In the genomic region with DNA sequence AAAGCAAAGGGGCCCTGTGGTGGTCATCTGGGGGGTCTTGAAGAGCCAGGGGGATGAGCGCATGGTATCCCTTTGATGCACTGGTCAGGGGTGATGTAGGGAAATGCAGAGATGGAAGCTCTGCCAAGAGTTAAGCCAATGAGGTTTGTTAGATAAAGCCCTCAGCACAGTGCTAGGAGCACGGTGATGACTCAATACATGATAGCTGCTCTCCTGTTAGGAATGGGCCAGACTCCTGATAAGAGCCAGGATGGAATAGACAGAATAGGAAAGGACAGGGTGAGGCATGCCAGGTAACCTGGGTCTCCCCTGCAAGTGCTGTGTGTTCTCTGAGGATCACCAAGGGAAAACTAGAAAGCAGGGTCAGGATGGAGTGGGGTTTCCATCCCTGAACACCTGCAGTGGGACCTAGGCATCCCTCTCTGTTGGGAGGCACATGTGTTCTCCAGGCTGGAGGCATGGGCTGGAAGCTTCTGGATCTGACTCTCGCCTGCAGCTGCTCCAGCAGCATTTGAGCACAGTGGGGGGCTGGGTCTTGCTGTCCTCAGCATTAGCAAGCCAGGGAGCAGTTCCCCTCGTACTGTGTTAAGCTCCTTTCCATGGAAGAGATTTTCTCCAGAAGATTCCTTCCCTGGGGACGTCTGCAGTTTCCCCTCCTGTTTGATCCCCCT, we compare ENCODE assay signal across 2 cellular contexts.
A peak's percentile ranks its signal among the peaks of the same experiment; 100 is the strongest.
TF ChIP-seq lines count a peak whose summit lies in the region.

No MANE protein-coding gene starts in this region.

TF ChIP-seq in HEK293, 187 proteins besides CTCF, POLR2A, EP300 and RAD21:
- TF ChIP-seq ZFP3 (tag by site-specific recombination; IDR thresholded peaks at IDR 0.05; ENCODE audit: low read depth) (no peak), ZNF747 (tag by site-specific recombination; IDR thresholded peaks at IDR 0.05) (no peak), ZNF664 (tag by site-specific recombination; IDR thresholded peaks at IDR 0.05) (no peak), ZNF600 (tag by site-specific recombination; IDR thresholded peaks at IDR 0.05) (0 out of 2 replicates have a peak, but pooled peaks have one; percentile 20), ZNF776 (tag by site-specific recombination; IDR thresholded peaks at IDR 0.05; ENCODE audit: borderline replicate concordance) (no peak)

TF ChIP-seq in K562, 482 proteins besides CTCF, POLR2A, EP300 and RAD21 (continued from another document):
- TF ChIP-seq LCOR (CRISPR knock-in tag; IDR thresholded peaks at IDR 0.05) (no peak), CTBP1 (IDR thresholded peaks at IDR 0.05; ENCODE audit: borderline replicate concordance) (peak; percentile 49; the same call in 1 of the 2 replicates), ZNF263 (CRISPR knock-in tag; IDR thresholded peaks at IDR 0.05; ENCODE audit: borderline replicate concordance) (peak; percentile 32; the same call in 1 of the 2 replicates), ESRRB (CRISPR knock-in tag; IDR thresholded peaks at IDR 0.05; ENCODE audit: borderline replicate concordance) (no peak), GTF2E2 (tag; IDR thresholded peaks at IDR 0.05) (no peak), ZNF121 (CRISPR knock-in tag; conservative IDR thresholded peaks at IDR 0.05) (no peak), ZKSCAN1 (IDR thresholded peaks at IDR 0.05; ENCODE audit: low read depth, low read length) (no peak), ZNF57 (CRISPR knock-in tag; IDR thresholded peaks at IDR 0.05) (no peak), HDAC8 (tag; IDR thresholded peaks at IDR 0.05) (no peak), ZNF253 (CRISPR knock-in tag; conservative IDR thresholded peaks at IDR 0.05) (no peak), BRF1 (IDR thresholded peaks at IDR 0.05; ENCODE audit: borderline replicate concordance, extremely low read depth, insufficient read length) (no peak), DACH1 (IDR thresholded peaks at IDR 0.05; ENCODE audit: partially characterized antibody) (no peak), ZBTB1 (CRISPR knock-in tag; IDR thresholded peaks at IDR 0.05; ENCODE audit: borderline replicate concordance, low read depth) (no peak), SAFB2 (IDR thresholded peaks at IDR 0.05; ENCODE audit: borderline replicate concordance, low read depth, low read length, severe bottlenecking) (no peak), FOXA1 (IDR thresholded peaks at IDR 0.05; ENCODE audit: borderline replicate concordance) (no peak), JUND (IDR thresholded peaks at IDR 0.05; ENCODE audit: borderline replicate concordance, low read depth, low read length) (peak; percentile 69; the same call in 1 of the 2 replicates), JUND (tag; IDR thresholded peaks at IDR 0.05; ENCODE audit: borderline replicate concordance, low read depth, low read length) (peak; percentile 67; the same call in 1 of the 3 replicates), FOSL1 (tag; conservative IDR thresholded peaks at IDR 0.05) (peak; percentile 59), CBFA2T3 (IDR thresholded peaks at IDR 0.05) (0 out of 2 replicates have a peak, but pooled peaks have one; percentile 26)
- TF ChIP-seq, protein P1, sequence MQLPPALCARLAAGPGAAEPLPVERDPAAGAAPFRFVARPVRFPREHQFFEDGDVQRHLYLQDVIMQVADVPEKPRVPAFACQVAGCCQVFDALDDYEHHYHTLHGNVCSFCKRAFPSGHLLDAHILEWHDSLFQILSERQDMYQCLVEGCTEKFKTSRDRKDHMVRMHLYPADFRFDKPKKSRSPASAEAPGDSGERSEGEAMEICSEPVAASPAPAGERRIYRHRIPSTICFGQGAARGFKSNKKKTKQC (CRISPR knock-in tag; IDR thresholded peaks at IDR 0.05), result no peak
- TF ChIP-seq, protein P2, sequence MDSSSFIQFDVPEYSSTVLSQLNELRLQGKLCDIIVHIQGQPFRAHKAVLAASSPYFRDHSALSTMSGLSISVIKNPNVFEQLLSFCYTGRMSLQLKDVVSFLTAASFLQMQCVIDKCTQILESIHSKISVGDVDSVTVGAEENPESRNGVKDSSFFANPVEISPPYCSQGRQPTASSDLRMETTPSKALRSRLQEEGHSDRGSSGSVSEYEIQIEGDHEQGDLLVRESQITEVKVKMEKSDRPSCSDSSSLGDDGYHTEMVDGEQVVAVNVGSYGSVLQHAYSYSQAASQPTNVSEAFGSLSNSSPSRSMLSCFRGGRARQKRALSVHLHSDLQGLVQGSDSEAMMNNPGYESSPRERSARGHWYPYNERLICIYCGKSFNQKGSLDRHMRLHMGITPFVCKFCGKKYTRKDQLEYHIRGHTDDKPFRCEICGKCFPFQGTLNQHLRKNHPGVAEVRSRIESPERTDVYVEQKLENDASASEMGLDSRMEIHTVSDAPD (CRISPR knock-in tag; IDR thresholded peaks at IDR 0.05), result no peak
- TF ChIP-seq, protein P3, sequence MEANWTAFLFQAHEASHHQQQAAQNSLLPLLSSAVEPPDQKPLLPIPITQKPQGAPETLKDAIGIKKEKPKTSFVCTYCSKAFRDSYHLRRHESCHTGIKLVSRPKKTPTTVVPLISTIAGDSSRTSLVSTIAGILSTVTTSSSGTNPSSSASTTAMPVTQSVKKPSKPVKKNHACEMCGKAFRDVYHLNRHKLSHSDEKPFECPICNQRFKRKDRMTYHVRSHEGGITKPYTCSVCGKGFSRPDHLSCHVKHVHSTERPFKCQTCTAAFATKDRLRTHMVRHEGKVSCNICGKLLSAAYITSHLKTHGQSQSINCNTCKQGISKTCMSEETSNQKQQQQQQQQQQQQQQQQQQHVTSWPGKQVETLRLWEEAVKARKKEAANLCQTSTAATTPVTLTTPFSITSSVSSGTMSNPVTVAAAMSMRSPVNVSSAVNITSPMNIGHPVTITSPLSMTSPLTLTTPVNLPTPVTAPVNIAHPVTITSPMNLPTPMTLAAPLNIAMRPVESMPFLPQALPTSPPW (CRISPR knock-in tag; IDR thresholded peaks at IDR 0.05), result no peak
- TF ChIP-seq, protein P4, sequence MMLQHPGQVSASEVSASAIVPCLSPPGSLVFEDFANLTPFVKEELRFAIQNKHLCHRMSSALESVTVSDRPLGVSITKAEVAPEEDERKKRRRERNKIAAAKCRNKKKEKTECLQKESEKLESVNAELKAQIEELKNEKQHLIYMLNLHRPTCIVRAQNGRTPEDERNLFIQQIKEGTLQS (IDR thresholded peaks at IDR 0.05), result peak; percentile 64; the same call in 1 of the 2 replicates
- TF ChIP-seq, protein P4 (CRISPR knock-in tag; conservative IDR thresholded peaks at IDR 0.05), result no peak
